9 cellular contexts compared by ENCODE assay signal in genomic region chr7:112869111-112869774, GRCh38.
DNase-seq lines count a peak whose midpoint lies in the region; ATAC-seq, FAIRE-seq and TF ChIP-seq lines count a peak whose summit lies in the region.
"Had no signal": no experiment of that assay in that cellular context is flagged by ENCODE, and none has a peak within 500 bp of the region (broad histone marks: within the 10 kb centered on the region; RNA-seq: fewer than 3 reads in every experiment).

No MANE protein-coding gene starts in this region.

- no peaks in the 10 kb centered on the region for H3K79me2 ChIP-seq in K562 (ENCODE audit: control insufficient read depth, insufficient read depth, low read length)

- H4K20me1 ChIP-seq in K562 (replicated peaks; ENCODE audit: control insufficient read depth, insufficient read depth, low read length) = peaks cover 12% of the 10 kb centered on the region

- no peak overlapping the region for H3K4me2 ChIP-seq in K562 (ENCODE audit: insufficient read depth, low read length)
- H3K4me2 ChIP-seq: BLaER1 had no signal

- WGBS in K562 (ENCODE audit: insufficient coverage, low coverage, missing lambda C conversion rate) = 27% methylated on average over 15 of the region's 15 CpGs

- CTCF ChIA-PET in T-cell (lab: Charles Lee) (interaction anchor here in 1 of 2 donors (0.7 to 1.0 kb wide), 6 partner anchors 10 to 1098 kb away, joined by 3 to 5 read pairs (median 4); no protein-coding TSS in a partner anchor), K562 (lab: Yijun Ruan, JAX; ENCODE audit: low intra/inter-chr PET ratio) (interaction anchor here (0.9 to 2.5 kb wide), 3 partner anchors 319 to 1128 kb away, joined by 3 to 15 read pairs (median 4); no protein-coding TSS in a partner anchor)

- H3K9ac ChIP-seq in K562 (ENCODE audit: insufficient read depth in 1 of 2, low read depth in 2 of 2, low read length in 2 of 2) = no peak overlapping the region
- H3K9ac ChIP-seq: BLaER1 had no signal

- intact Hi-C loops in K562 (cut with micrococcal nuclease) = loop anchor here (1.0 to 5.0 kb wide), 3 partner anchors 78 to 319 kb away; partner anchors contain the start of gene TMEM168

- no peaks in the 10 kb centered on the region for H3K27me3 ChIP-seq in K562 (ENCODE audit: control insufficient read depth in 2 of 2, insufficient read depth in 2 of 2, low read length in 2 of 2)
- H3K27me3 ChIP-seq: BLaER1 had no signal

- TF ChIP-seq POLR2A in K562 (conservative IDR thresholded peaks at IDR 0.05) = no peak

- DNase-seq in NCI-H1092 treated with DMSO at 0.1 percent for 48 hours (lab: John Stamatoyannopoulos, UW) = peak; percentile 17
- no peak for DNase-seq in NCI-H1092 (lab: John Stamatoyannopoulos, UW)
- peak in 31 of 34 experiments; percentile 4 to 47 (median 32) for DNase-seq in T-cell
- DNase-seq in K562 (ENCODE audit: extremely low read depth in 1 of 4, low spot score in 3 of 4) = peak; percentile 79 to 84 (median 82)
- DNase-seq in left kidney (ENCODE audit: low read depth, low spot score) = peak; percentile 24
- DNase-seq in stimulated activated effector memory CD8-positive, alpha-beta T cell treated with anti-CD3 and anti-CD28 coated beads, Interleukin-12 subunit alpha, Interleukin-12 subunit beta, amount 100 ng/mL, for 72 hours (ENCODE audit: low spot score in 2 of 2) = peak; percentile 37 to 69
- DNase-seq in NCI-H345 treated with DMSO at 0.1 percent for 48 hours (lab: John Stamatoyannopoulos, UW; ENCODE audit: unreplicated experiment) = no peak

- in situ Hi-C loops in K562 (cut with MboI) = no loop called here

- TF ChIP-seq EP300 in K562 (IDR thresholded peaks at IDR 0.05; ENCODE audit: low read length) = no peak

- H3K9me3 Mint-ChIP-seq in T-cell = no peaks in the 10 kb centered on the region
- no peaks in the 10 kb centered on the region for H3K9me3 Mint-ChIP-seq in stimulated activated effector memory CD8-positive, alpha-beta T cell treated with anti-CD3 and anti-CD28 coated beads, Interleukin-12 subunit alpha, Interleukin-12 subunit beta, amount 100 ng/mL, for 72 hours

- H3K4me3 Mint-ChIP-seq in T-cell = no peak overlapping the region
- no peak overlapping the region for H3K4me3 Mint-ChIP-seq in stimulated activated effector memory CD8-positive, alpha-beta T cell treated with anti-CD3 and anti-CD28 coated beads, Interleukin-12 subunit alpha, Interleukin-12 subunit beta, amount 100 ng/mL, for 72 hours

- BruUV-seq in K562 (replicated peaks; lab: Mats Ljungman, UMichigan) = no TSS peak

- H3K27me3 Mint-ChIP-seq in T-cell = no peaks in the 10 kb centered on the region

- ATAC-seq in HG03521 (IDR thresholded peaks at IDR 0.05; ENCODE audit: unreplicated experiment) = peak; percentile 44
- ATAC-seq in T-cell (replicated peaks in 1 of 4) = peak; percentile 37 to 50 (median 40)
- peak; percentile 97 for ATAC-seq in K562
- ATAC-seq in stimulated activated effector memory CD8-positive, alpha-beta T cell treated with anti-CD3 and anti-CD28 coated beads, Interleukin-12 subunit alpha, Interleukin-12 subunit beta, amount 100 ng/mL, for 72 hours = peak; percentile 70

- H3K9me1 ChIP-seq in K562 (ENCODE audit: control insufficient read depth, insufficient read depth, low read length) = peaks cover 4% of the 10 kb centered on the region

- no peaks in the 10 kb centered on the region for H3K9me3 ChIP-seq in K562 (replicated peaks; ENCODE audit: control insufficient read depth, insufficient read depth, low read depth, low read length)

- H2AFZ ChIP-seq in K562 (ENCODE audit: low read depth, low read length) = no peak overlapping the region

- peak; percentile 99 to 100 (median 100) for TF ChIP-seq CTCF in K562 (IDR thresholded peaks at IDR 0.05 in 2 of 3, conservative IDR thresholded peaks at IDR 0.05 in 1 of 3; ENCODE audit: insufficient read depth in 2 of 3, low read depth in 1 of 3, low read length in 3 of 3)

- H3K4me1 Mint-ChIP-seq in T-cell = peaks cover 14 to 52% (median 48%) of the 10 kb centered on the region in 3 donors
- H3K4me1 Mint-ChIP-seq in stimulated activated effector memory CD8-positive, alpha-beta T cell treated with anti-CD3 and anti-CD28 coated beads, Interleukin-12 subunit alpha, Interleukin-12 subunit beta, amount 100 ng/mL, for 72 hours = peaks cover 42% of the 10 kb centered on the region

- POLR2A ChIA-PET in T-cell (lab: Charles Lee) (no interaction called here), K562 (lab: Yijun Ruan, JAX) (interaction anchor here (0.6 kb wide), 1 partner anchor 117 kb away, joined by 3 read pairs; no protein-coding TSS in a partner anchor)

- H3K4me3 ChIP-seq in K562 = no peak overlapping the region
- H3K4me3 ChIP-seq: BLaER1 had no signal

- no peak overlapping the region for H3K27ac Mint-ChIP-seq in T-cell
- peak overlapping the region; percentile 38 for H3K27ac Mint-ChIP-seq in stimulated activated effector memory CD8-positive, alpha-beta T cell treated with anti-CD3 and anti-CD28 coated beads, Interleukin-12 subunit alpha, Interleukin-12 subunit beta, amount 100 ng/mL, for 72 hours

- H3K27ac ChIP-seq in K562 (ENCODE audit: extremely low read depth, low read depth, low read length) = no peak overlapping the region
- H3K27ac ChIP-seq: BLaER1 had no signal

- peak; percentile 74 to 95 for TF ChIP-seq RAD21 in K562 (CRISPR knock-in tag; conservative IDR thresholded peaks at IDR 0.05 in 1 of 2, IDR thresholded peaks at IDR 0.05 in 1 of 2)

- no peaks in the 10 kb centered on the region for H3K36me3 ChIP-seq in K562 (ENCODE audit: control insufficient read depth, insufficient read depth, low read length)

- peaks cover 20% of the 10 kb centered on the region for H3K36me3 Mint-ChIP-seq in T-cell
- H3K36me3 Mint-ChIP-seq in stimulated activated effector memory CD8-positive, alpha-beta T cell treated with anti-CD3 and anti-CD28 coated beads, Interleukin-12 subunit alpha, Interleukin-12 subunit beta, amount 100 ng/mL, for 72 hours = peaks cover 6% of the 10 kb centered on the region

- H3K4me1 ChIP-seq in K562 (replicated peaks in 1 of 2; ENCODE audit: control insufficient read depth in 2 of 2, insufficient read depth in 2 of 2, low read length in 2 of 2) = no peaks in the 10 kb centered on the region; a peak in 1 of 5 replicates

- peak; percentile 84 for FAIRE-seq in K562 (lab: Jason Lieb, UNC)

TF ChIP-seq in K562, 482 proteins besides CTCF, POLR2A, EP300 and RAD21 (continues in another document):
- no peak for TF ChIP-seq ZNF644 (tag; IDR thresholded peaks at IDR 0.05; ENCODE audit: low read depth)
- TF ChIP-seq FUS (optimal IDR thresholded peaks at IDR 0.05; ENCODE audit: low read depth, low read length) = no peak
- no peak for TF ChIP-seq ZNF263 (CRISPR knock-in tag; IDR thresholded peaks at IDR 0.05; ENCODE audit: borderline replicate concordance)
- TF ChIP-seq POU5F1 (IDR thresholded peaks at IDR 0.05; ENCODE audit: borderline replicate concordance, low read depth, low read length, partially characterized antibody) = no peak
- no peak for TF ChIP-seq ETS1 (conservative IDR thresholded peaks at IDR 0.05; ENCODE audit: control insufficient read depth, low read depth, low read length)

Comparison
In these comparisons a context has a peak if more than half of its experiments do, and no peak if none do; other contexts are left out.
1. DNase-seq: peak in NCI-H1092 treated with DMSO at 0.1 percent for 48 hours (single experiment), T-cell (31 of 34), K562 (4 of 4), left kidney (single experiment) and stimulated activated effector memory CD8-positive, alpha-beta T cell treated with anti-CD3 and anti-CD28 coated beads, Interleukin-12 subunit alpha, Interleukin-12 subunit beta, amount 100 ng/mL, for 72 hours (2 of 2); none in NCI-H1092 (single experiment) and NCI-H345 treated with DMSO at 0.1 percent for 48 hours (single experiment).
2. ATAC-seq: peak in every context shown above with its lines; median percentile 97 in K562; 70 in stimulated activated effector memory CD8-positive, alpha-beta T cell treated with anti-CD3 and anti-CD28 coated beads, Interleukin-12 subunit alpha, Interleukin-12 subunit beta, amount 100 ng/mL, for 72 hours; 44 in HG03521; 40 in T-cell.